24 cellular contexts compared by ENCODE assay signal in the genomic region with DNA sequence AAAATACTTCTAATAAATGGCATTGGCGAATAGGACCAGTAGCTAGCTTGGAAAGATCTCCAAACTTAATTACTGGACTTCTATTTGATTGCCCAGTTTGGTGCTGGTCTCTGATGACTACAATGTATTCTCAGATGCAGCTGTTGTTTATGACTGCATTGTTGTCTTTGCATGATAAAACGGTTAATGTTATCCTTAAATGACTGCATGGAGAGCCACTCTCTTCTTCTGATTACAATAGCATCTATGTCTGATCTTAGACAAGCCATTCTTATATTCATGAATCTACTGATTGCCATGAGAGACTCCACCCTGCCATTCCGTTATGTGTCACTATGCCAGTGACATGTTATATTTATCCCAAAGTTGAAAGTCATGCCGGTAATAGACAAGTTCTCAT.
"Had no signal": no experiment of that assay in that cellular context is flagged by ENCODE, and none has a peak within 500 bp of the region (broad histone marks: within the 10 kb centered on the region; RNA-seq: fewer than 3 reads in every experiment).

No MANE protein-coding gene starts in this region.

- FAIRE-seq: keratinocyte, pancreas had no signal

- H3K36me3 ChIP-seq: cardiac muscle cell, gastroesophageal sphincter, heart right ventricle, lower lobe of right lung, pancreas, right atrium auricular region, sigmoid colon, thyroid gland, vagina had no signal

- H3K9me3 ChIP-seq: lower lobe of right lung, mucosa of descending colon, pancreas, right atrium auricular region, thyroid gland, vagina had no signal

- H3K4me1 ChIP-seq: gastroesophageal sphincter, heart right ventricle, lower lobe of right lung, pancreas, right atrium auricular region, sigmoid colon, thyroid gland, vagina had no signal

- DNase-seq: dermis blood vessel endothelial cell; effector CD4-positive, alpha-beta T cell; foreskin fibroblast; glutamatergic neuron; heart right ventricle; immature natural killer cell; left ventricle myocardium superior; lower lobe of right lung; mucosa of descending colon; naive thymus-derived CD8-positive, alpha-beta T cell; pancreas; sigmoid colon; stimulated activated CD4-positive, alpha-beta T cell treated with anti-CD3 and anti-CD28 coated beads, Interleukin-15, amount 100 ng/mL, for 24 hours; stimulated activated CD4-positive, alpha-beta T cell treated with anti-CD3 and anti-CD28 coated beads, Interleukin-2, amount 100 ng/mL, for 48 hours; stimulated activated naive B cell treated with anti-CD40 and anti-IgM and Interleukin-4, amounts not matched to agents 10 μg/mL and 1 μg/mL and 100 μg/mL, for 72 hours; thyroid gland; trophoblast cell had no signal

- H3K27ac ChIP-seq: cardiac muscle cell, coronary artery, gastroesophageal sphincter, heart right ventricle, lower lobe of right lung, pancreas, right atrium auricular region, sigmoid colon, skin epidermis, thyroid gland, vagina had no signal

- H3K4me3 ChIP-seq: cardiac muscle cell, coronary artery, gastroesophageal sphincter, heart right ventricle, lower lobe of right lung, mucosa of descending colon, pancreas, right atrium auricular region, sigmoid colon, skin epidermis, thyroid gland, vagina had no signal

- H3K27me3 ChIP-seq: cardiac muscle cell, gastroesophageal sphincter, heart right ventricle, pancreas, right atrium auricular region, sigmoid colon, thyroid gland, vagina had no signal

- ATAC-seq: gastroesophageal sphincter; heart right ventricle; left ventricle myocardium superior; lower lobe of right lung; mucosa of descending colon; naive thymus-derived CD8-positive, alpha-beta T cell; pancreas; stimulated activated naive B cell treated with anti-CD40 and anti-IgM and Interleukin-4, amounts not matched to agents 10 μg/mL and 1 μg/mL and 100 μg/mL, for 72 hours had no signal
